Comparison of ENCODE assay signal across 16 cellular contexts in the genomic region with DNA sequence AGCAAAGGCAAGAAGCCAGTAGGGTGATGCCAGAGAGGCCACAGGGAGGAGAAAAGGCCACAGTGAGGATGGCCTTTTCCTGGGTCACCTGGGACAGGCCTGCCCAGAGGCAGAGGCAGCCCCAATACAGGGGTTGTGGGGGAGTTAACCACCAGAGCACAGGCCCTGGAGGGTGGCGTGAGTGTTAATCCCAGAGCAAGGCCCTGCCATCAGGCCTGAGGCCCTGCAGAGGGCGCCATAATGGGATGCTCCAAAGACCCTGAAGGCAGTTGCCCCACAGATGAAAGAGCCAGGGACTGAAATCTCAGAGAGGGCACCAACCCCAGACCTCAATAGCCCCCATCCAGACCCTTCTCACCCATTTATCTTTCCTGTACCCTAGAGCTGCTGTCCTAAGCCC. TPM values are rescaled to one million over a fixed set of nuclear protein-coding genes. Genes with fewer than 3 reads are reported as not detected.
DNase-seq lines count a peak whose midpoint lies in the region; ATAC-seq, FAIRE-seq and TF ChIP-seq lines count a peak whose summit lies in the region.
"Had no signal": no experiment of that assay in that cellular context is flagged by ENCODE, and none has a peak within 500 bp of the region (broad histone marks: within the 10 kb centered on the region; RNA-seq: fewer than 3 reads in every experiment).

No MANE protein-coding gene starts in this region.

- H3K9me3 ChIP-seq in sigmoid colon (no peaks in the 10 kb centered on the region), psoas muscle (no peaks in the 10 kb centered on the region)

- DNase-seq in D721Med (ENCODE audit: insufficient read length, low spot score), result no peak
- DNase-seq in UCSD-AML1 (lab: John Stamatoyannopoulos, UW; ENCODE audit: unreplicated experiment), result peak; percentile 9
- DNase-seq in iPS-NIHi11 (ENCODE audit: low spot score), result peak; percentile 79
- DNase-seq in sigmoid colon, result no peak
- no peak for DNase-seq in psoas muscle
- DNase-seq: amygdala; Calu3; stimulated activated CD4-positive, alpha-beta T cell treated with anti-CD3 and anti-CD28 coated beads, Interleukin-4, amount 100 ng/mL, for 4 hours; T-cell had no signal

- no peaks in the 10 kb centered on the region for H3K27me3 ChIP-seq in sigmoid colon
- H3K27me3 ChIP-seq in psoas muscle (ENCODE audit: insufficient read depth in 3 of 3, low read length in 2 of 3), result no peaks in the 10 kb centered on the region

- TF ChIP-seq EP300 in sigmoid colon (IDR thresholded peaks at IDR 0.05), result no peak

- WGBS in sigmoid colon, 2 donors, result 80 to 82% methylated on average over 2 of the region's 2 CpGs
- WGBS in psoas muscle, 3 donors, result 58 to 73% (median 72%) methylated on average over 2 of the region's 2 CpGs

- TF ChIP-seq CTCF in D721Med (IDR thresholded peaks at IDR 0.05; ENCODE audit: insufficient read depth, missing control alignments) (peak; percentile 33), sigmoid colon (IDR thresholded peaks at IDR 0.05) (no peak), psoas muscle (IDR thresholded peaks at IDR 0.05) (no peak)

- no peaks in the 10 kb centered on the region for H3K36me3 ChIP-seq in sigmoid colon
- peaks cover 0 to 9% of the 10 kb centered on the region in 2 donors for H3K36me3 ChIP-seq in psoas muscle (ENCODE audit: insufficient read depth in 1 of 2, low read depth in 1 of 2)

- H3K27ac ChIP-seq in sigmoid colon, result no peak overlapping the region
- no peak overlapping the region for H3K27ac ChIP-seq in psoas muscle

- FAIRE-seq in D721Med (lab: Jason Lieb, UNC), result no peak
- FAIRE-seq: endometrium, islet of Langerhans had no signal

- intact Hi-C loops in sigmoid colon (cut with DNase I), result no loop called here
- intact Hi-C loops in psoas muscle (cut with DNase I), result no loop called here

- no peak for TF ChIP-seq POLR2A in sigmoid colon (IDR thresholded peaks at IDR 0.05)

- H3K4me1 ChIP-seq in sigmoid colon (no peaks in the 10 kb centered on the region), psoas muscle (no peaks in the 10 kb centered on the region)

- ATAC-seq in GM18868 (IDR thresholded peaks at IDR 0.05; ENCODE audit: unreplicated experiment), result peak; percentile 52
- ATAC-seq in psoas muscle, result no peak
- ATAC-seq in GM19324 (IDR thresholded peaks at IDR 0.05; ENCODE audit: low FRiP score, unreplicated experiment), result no peak
- ATAC-seq in GM21723 (IDR thresholded peaks at IDR 0.05; ENCODE audit: unreplicated experiment), result no peak
- ATAC-seq: T-cell had no signal

- H3K4me3 ChIP-seq in sigmoid colon, result no peak overlapping the region
- no peak overlapping the region for H3K4me3 ChIP-seq in psoas muscle

RNA-seq across cellular contexts. Expression of a gene that starts 23.9 kb away (rescaled TPM):
- total RNA-seq in sigmoid colon, result under 1 TPM in 1 of 4 donors, not detected in 3; 0.28 TPM
- polyA plus RNA-seq in sigmoid colon, result under 1 TPM in 2 of 3 donors, not detected in 1; 0.12 to 0.60 TPM
- total RNA-seq in psoas muscle, result not detected
- polyA plus RNA-seq in psoas muscle, result under 1 TPM; 0.01 to 0.08 (median 0.03) TPM
- total RNA-seq: Calu3, T-cell had no signal

RNA-seq across cellular contexts. Expression of a gene that starts 41.8 kb away (rescaled TPM):
- 10 to 100 TPM; 10.2 to 25.0 (median 19.9) TPM for total RNA-seq in sigmoid colon
- 10 to 100 TPM; 23.8 to 56.5 (median 48.8) TPM for polyA plus RNA-seq in sigmoid colon
- total RNA-seq in psoas muscle, result 10 to 100 TPM; 23.9 to 28.0 (median 24.9) TPM
- 10 to 100 TPM; 17.1 to 42.0 (median 25.8) TPM for polyA plus RNA-seq in psoas muscle

RNA-seq across cellular contexts. Expression of a gene that starts 44.5 kb away (rescaled TPM):
- total RNA-seq in sigmoid colon, result 1 to 10 TPM in 3 of 4 donors, under 1 TPM in 1; 0.95 to 8.9 (median 6.1) TPM
- polyA plus RNA-seq in sigmoid colon, result 1 to 10 TPM in 1 of 3 donors, under 1 TPM in 1, not detected in 1; 0.60 to 1.8 TPM
- 1 to 10 TPM in 1 of 4 donors, under 1 TPM in 1, not detected in 2; 0.42 to 1.8 TPM for total RNA-seq in psoas muscle
- polyA plus RNA-seq in psoas muscle, result under 1 TPM; 0.07 to 0.13 (median 0.12) TPM
- total RNA-seq: Calu3, neural crest cell, T-cell, temporal lobe had no signal

Comparison
In these comparisons a context has a peak if more than half of its experiments do, and no peak if none do; other contexts are left out.
1. DNase-seq: peak in UCSD-AML1 (single experiment) and iPS-NIHi11 (single experiment); none in D721Med (single experiment), sigmoid colon (single experiment) and psoas muscle (0 of 2).